1 cellular context compared by ENCODE assay signal in genomic region chr20:64201653-64202052, GRCh38.
TF ChIP-seq lines count a peak whose summit lies in the region.

No MANE protein-coding gene starts in this region.

TF ChIP-seq in K562, 482 proteins besides CTCF, POLR2A, EP300 and RAD21:
- TF ChIP-seq CTCFL (IDR thresholded peaks at IDR 0.05; ENCODE audit: borderline replicate concordance, insufficient read depth, low read depth, low read length, poor library complexity, severe bottlenecking) (no peak), SAFB (IDR thresholded peaks at IDR 0.05; ENCODE audit: borderline replicate concordance, low read depth, low read length) (peak; percentile 97)
TF ChIP-seq in K562: peak in this region for 1.
